In genomic region chr10:73097305-73097670, GRCh38 we compare ENCODE assay signal across 8 cellular contexts. TPM values are rescaled to one million over a fixed set of nuclear protein-coding genes. Genes with fewer than 3 reads are reported as not detected.
DNase-seq lines count a peak whose midpoint lies in the region; ATAC-seq, FAIRE-seq and TF ChIP-seq lines count a peak whose summit lies in the region.

No MANE protein-coding gene starts in this region.

- H3K4me3 ChIP-seq in NB4 (ENCODE audit: low read depth, low read length): peak overlapping the region; percentile 93
- peak overlapping the region; percentile 32 to 73 (median 62) for H3K4me3 ChIP-seq in endothelial cell of umbilical vein (replicated peaks in 1 of 3; ENCODE audit: insufficient read depth in 1 of 3, low read depth in 1 of 3, low read length in 3 of 3)
- H3K4me3 ChIP-seq in rectal smooth muscle tissue (ENCODE audit: low read length): peak overlapping the region; percentile 97

- CTCF ChIA-PET in endothelial cell of umbilical vein (lab: Charles Lee): interaction anchor here (0.5 to 4.4 kb wide), 23 partner anchors 10 to 122 kb away, joined by 3 to 27 read pairs (median 5); partner anchors contain the start of genes ECD, FAM149B1 and NUDT13

- FAIRE-seq in endothelial cell of umbilical vein (lab: Jason Lieb, UNC): no peak

- peak overlapping the region; percentile 92 for H2AFZ ChIP-seq in endothelial cell of umbilical vein (ENCODE audit: low read depth, low read length)

- TF ChIP-seq CTCF in NB4 (IDR thresholded peaks at IDR 0.05; ENCODE audit: low read depth, low read length) (no peak), endothelial cell of umbilical vein (IDR thresholded peaks at IDR 0.05; ENCODE audit: extremely low read depth in 1 of 2, insufficient read depth in 1 of 2, low read depth in 1 of 2, low read length in 2 of 2) (no peak)

- H3K36me3 ChIP-seq in endothelial cell of umbilical vein (ENCODE audit: control insufficient read depth in 2 of 2, extremely low read depth in 1 of 2, insufficient read depth in 2 of 2, low read length in 2 of 2) (no peaks in the 10 kb centered on the region), rectal smooth muscle tissue (ENCODE audit: control insufficient read depth, insufficient read depth, low read length) (no peaks in the 10 kb centered on the region)

- H3K27me3 ChIP-seq in endothelial cell of umbilical vein (ENCODE audit: control insufficient read depth in 2 of 2, insufficient read depth in 2 of 2, low read length in 2 of 2) (no peaks in the 10 kb centered on the region), rectal smooth muscle tissue (ENCODE audit: control insufficient read depth, insufficient read depth, low read length) (no peaks in the 10 kb centered on the region)

- ATAC-seq in GM18867 (IDR thresholded peaks at IDR 0.05; ENCODE audit: unreplicated experiment) (peak; percentile 1), GM21515 (IDR thresholded peaks at IDR 0.05; ENCODE audit: unreplicated experiment) (no peak), GM18520 (IDR thresholded peaks at IDR 0.05; ENCODE audit: unreplicated experiment) (no peak), HG03159 (IDR thresholded peaks at IDR 0.05; ENCODE audit: unreplicated experiment) (no peak)

- intact Hi-C loops in endothelial cell of umbilical vein (cut with micrococcal nuclease): loop anchor here (2.0 to 5.0 kb wide), 3 partner anchors 22 to 72 kb away; partner anchors contain the start of genes ECD and FAM149B1
- intact Hi-C loops in posterior vena cava (cut with DNase I): loop anchor here in 1 of 2 donors (10.0 kb wide), 1 partner anchor 58 kb away; no protein-coding TSS in a partner anchor

- POLR2A ChIA-PET in endothelial cell of umbilical vein (lab: Charles Lee): interaction anchor here (0.6 to 2.0 kb wide), 7 partner anchors 10 to 744 kb away, joined by 3 to 22 read pairs (median 3); partner anchors contain the start of gene NUDT13

- BruUV-seq in endothelial cell of umbilical vein (replicated peaks; lab: Mats Ljungman, UMichigan): TSS peak; percentile 64

- H3K27ac ChIP-seq in endothelial cell of umbilical vein (ENCODE audit: insufficient read depth, low read depth, low read length): peak overlapping the region; percentile 73
- peak overlapping the region; percentile 93 for H3K27ac ChIP-seq in rectal smooth muscle tissue (ENCODE audit: low read depth, low read length)

- H3K9ac ChIP-seq in endothelial cell of umbilical vein (replicated peaks; ENCODE audit: extremely low read depth, insufficient read depth, low read length) (peak overlapping the region; percentile 83), rectal smooth muscle tissue (ENCODE audit: low read length) (peak overlapping the region; percentile 77)

- H4K20me1 ChIP-seq in endothelial cell of umbilical vein (replicated peaks; ENCODE audit: control insufficient read depth, extremely low read depth, insufficient read depth, low read length): no peaks in the 10 kb centered on the region

- peak overlapping the region; percentile 86 for H3K4me2 ChIP-seq in endothelial cell of umbilical vein (ENCODE audit: insufficient read depth, low read length)

- peaks cover 27% of the 10 kb centered on the region for H3K79me2 ChIP-seq in endothelial cell of umbilical vein (ENCODE audit: control insufficient read depth, insufficient read depth, low read length)

- H3K4me1 ChIP-seq in endothelial cell of umbilical vein (ENCODE audit: control insufficient read depth, extremely low read depth, insufficient read depth, low read length): peaks cover 17% of the 10 kb centered on the region
- H3K4me1 ChIP-seq in rectal smooth muscle tissue (ENCODE audit: control insufficient read depth, insufficient read depth, low read length): peaks cover 13% of the 10 kb centered on the region

- no peaks in the 10 kb centered on the region for H3K9me1 ChIP-seq in endothelial cell of umbilical vein (replicated peaks; ENCODE audit: control insufficient read depth, extremely low read depth, insufficient read depth, low read length)

- TF ChIP-seq POLR2A in NB4 (IDR thresholded peaks at IDR 0.05; ENCODE audit: extremely low read depth, insufficient read length) (no peak), endothelial cell of umbilical vein (IDR thresholded peaks at IDR 0.05; ENCODE audit: low read depth, low read length) (no peak)

- DNase-seq in NB4 (ENCODE audit: low read depth) (no peak), endothelial cell of umbilical vein (ENCODE audit: low read depth, low spot score) (no peak), posterior vena cava (ENCODE audit: low spot score) (no peak)

- dilution Hi-C loops in endothelial cell of umbilical vein (cut with MboI; ENCODE audit: extremely low pct_ligation_motif_present, low sequenced_read_pairs): no loop called here

- no peaks in the 10 kb centered on the region for H3K9me3 ChIP-seq in endothelial cell of umbilical vein (replicated peaks; ENCODE audit: control insufficient read depth, insufficient read depth, low read length)

TF ChIP-seq in endothelial cell of umbilical vein, 7 proteins besides CTCF, POLR2A, EP300 and RAD21:
- TF ChIP-seq FOS (IDR thresholded peaks at IDR 0.05; ENCODE audit: borderline replicate concordance, insufficient read depth, low read length) (no peak), GATA2 (IDR thresholded peaks at IDR 0.05; ENCODE audit: insufficient read depth, insufficient read length, low read depth, low read length) (no peak), POLR2AphosphoS5 (IDR thresholded peaks at IDR 0.05; ENCODE audit: insufficient read depth, low read depth, low read length) (no peak), MYC (IDR thresholded peaks at IDR 0.05; ENCODE audit: low read depth, low read length) (no peak), JUN (IDR thresholded peaks at IDR 0.05; ENCODE audit: borderline replicate concordance, insufficient read depth, insufficient read length, low read depth) (no peak), EZH2 (IDR thresholded peaks at IDR 0.05; ENCODE audit: borderline replicate concordance, low read depth, low read length, severe bottlenecking) (no peak)
- TF ChIP-seq, protein P1, sequence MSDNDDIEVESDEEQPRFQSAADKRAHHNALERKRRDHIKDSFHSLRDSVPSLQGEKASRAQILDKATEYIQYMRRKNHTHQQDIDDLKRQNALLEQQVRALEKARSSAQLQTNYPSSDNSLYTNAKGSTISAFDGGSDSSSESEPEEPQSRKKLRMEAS (IDR thresholded peaks at IDR 0.05; ENCODE audit: insufficient read depth, insufficient read length): no peak

RNA-seq across cellular contexts. Expression of gene P4HA1, which starts 0.6 kb away (rescaled TPM):
- total RNA-seq in endothelial cell of umbilical vein (29.0 and 29.1 TPM in 2 replicates), posterior vena cava (10 to 100 TPM; 33.3 to 35.0 TPM)
- 10.1 and 14.3 TPM in 2 replicates for polyA plus RNA-seq in endothelial cell of umbilical vein
- polyA plus RNA-seq in endothelial cell of umbilical vein (2011; cell fraction: cytosol; rRNA removed): 16.1 and 16.5 TPM in 2 replicates
- 14.5 and 20.5 TPM in 2 replicates for polyA plus RNA-seq in endothelial cell of umbilical vein (2011; cell fraction: nucleus; rRNA removed)
- polyA plus RNA-seq in endothelial cell of umbilical vein (2012): 34.4 and 35.4 TPM in 2 replicates
- 11.6 and 14.9 TPM in 2 replicates for polyA minus RNA-seq in endothelial cell of umbilical vein
- polyA minus RNA-seq in endothelial cell of umbilical vein (2011; cell fraction: cytosol; rRNA and poly(A)+ RNA removed): 7.0 TPM
- polyA minus RNA-seq in endothelial cell of umbilical vein (2011; cell fraction: nucleus; rRNA and poly(A)+ RNA removed): 13.7 and 17.5 TPM in 2 replicates

RNA-seq across cellular contexts. Expression of gene NUDT13, which starts 13.0 kb away (rescaled TPM):
- total RNA-seq in endothelial cell of umbilical vein (2.3 and 2.6 TPM in 2 replicates), posterior vena cava (1 to 10 TPM; 2.0 to 2.1 TPM)
- 0.92 and 1.6 TPM in 2 replicates for polyA plus RNA-seq in endothelial cell of umbilical vein
- polyA plus RNA-seq in endothelial cell of umbilical vein (2011; cell fraction: cytosol; rRNA removed): 1.3 and 1.9 TPM in 2 replicates
- polyA plus RNA-seq in endothelial cell of umbilical vein (2011; cell fraction: nucleus; rRNA removed): 2.9 and 4.5 TPM in 2 replicates
- polyA plus RNA-seq in endothelial cell of umbilical vein (2012): 2.0 and 2.5 TPM in 2 replicates
- polyA minus RNA-seq in endothelial cell of umbilical vein: 0.36 and 1.0 TPM in 2 replicates
- not detected for polyA minus RNA-seq in endothelial cell of umbilical vein (2011; cell fraction: cytosol; rRNA and poly(A)+ RNA removed)
- 0.53 and 2.4 TPM in 2 replicates for polyA minus RNA-seq in endothelial cell of umbilical vein (2011; cell fraction: nucleus; rRNA and poly(A)+ RNA removed)
